2 cellular contexts compared by ENCODE assay signal in genomic region chr4:148214529-148215166, GRCh38.
TF ChIP-seq lines count a peak whose summit lies in the region.

No MANE protein-coding gene starts in this region.

TF ChIP-seq in IMR-90, 13 proteins besides CTCF, POLR2A, EP300 and RAD21:
- TF ChIP-seq MXI1 (IDR thresholded peaks at IDR 0.05; ENCODE audit: borderline replicate concordance, low read depth, low read length) (no peak), MAZ (IDR thresholded peaks at IDR 0.05; ENCODE audit: borderline replicate concordance, low read depth, low read length) (no peak)
TF ChIP-seq in IMR-90: peak in this region for 0.

TF ChIP-seq in H1, 55 proteins besides CTCF, POLR2A, EP300 and RAD21:
- peak; percentile 40; the same call in 1 of the 2 replicates for TF ChIP-seq TEAD4 (IDR thresholded peaks at IDR 0.05; ENCODE audit: low read depth, low read length)
- no peak for TF ChIP-seq GABPA (IDR thresholded peaks at IDR 0.05; ENCODE audit: borderline replicate concordance, insufficient read depth, low read length)
- no peak for TF ChIP-seq NANOG (IDR thresholded peaks at IDR 0.05; ENCODE audit: insufficient read depth, low read depth, low read length, poor library complexity, severe bottlenecking)
